Comparison of ENCODE assay signal across 23 cellular contexts in the genomic region with DNA sequence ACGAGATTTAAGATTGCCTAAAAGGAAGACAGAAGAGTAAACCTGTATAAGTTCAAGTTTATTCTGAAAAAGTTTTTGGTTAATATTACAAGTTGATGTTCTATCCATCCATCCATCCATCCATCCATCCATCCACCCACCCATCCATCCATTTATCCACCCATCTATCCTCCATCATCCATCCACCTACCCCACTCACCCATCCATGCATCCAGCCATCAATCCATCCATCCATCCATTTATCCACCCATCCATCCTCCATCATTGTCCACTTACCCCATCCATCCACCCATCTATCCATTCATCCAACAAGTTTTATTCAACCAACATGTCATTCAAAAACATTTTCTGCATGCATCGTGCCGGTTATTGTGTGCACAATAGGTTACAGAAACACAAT.
DNase-seq lines count a peak whose midpoint lies in the region; ATAC-seq and TF ChIP-seq lines count a peak whose summit lies in the region.
"Had no signal": no experiment of that assay in that cellular context is flagged by ENCODE, and none has a peak within 500 bp of the region (broad histone marks: within the 10 kb centered on the region; RNA-seq: fewer than 3 reads in every experiment).

No MANE protein-coding gene starts in this region.

- no peaks in the 10 kb centered on the region for H4K20me1 ChIP-seq in Karpas-422 (ENCODE audit: insufficient read depth, low read depth, low read length)
- H4K20me1 ChIP-seq: BLaER1 had no signal

- H2AFZ ChIP-seq in Karpas-422 (ENCODE audit: low read length): no peak overlapping the region

- H3K27me3 ChIP-seq in Karpas-422 (ENCODE audit: low read length): no peaks in the 10 kb centered on the region
- H3K27me3 ChIP-seq: BE2C, BLaER1 had no signal

- H3K9me3 ChIP-seq in HEK293 (ENCODE audit: control insufficient read depth, insufficient read depth, low read depth, low read length) (no peaks in the 10 kb centered on the region), Karpas-422 (ENCODE audit: low read length) (no peaks in the 10 kb centered on the region)
- H3K9me3 ChIP-seq: BE2C, BLaER1 had no signal

- intact Hi-C loops in Right ventricle myocardium superior (cut with DNase I): no loop called here
- intact Hi-C loops in activated CD8-positive, alpha-beta T cell treated with anti-CD3 and anti-CD28 coated beads for 36 hours (cut with micrococcal nuclease): no loop called here

- H3K4me1 Mint-ChIP-seq in endothelial cell (ENCODE audit: unreplicated experiment): peaks cover 41% of the 10 kb centered on the region
- H3K4me1 Mint-ChIP-seq in activated CD8-positive, alpha-beta T cell treated with anti-CD3 and anti-CD28 coated beads for 36 hours (ENCODE audit: low read depth): peaks cover 11% of the 10 kb centered on the region

- peak; percentile 4 for DNase-seq in Karpas-422
- no peak for DNase-seq in endothelial cell (ENCODE audit: low spot score)
- DNase-seq in Right ventricle myocardium superior: no peak
- DNase-seq in activated CD8-positive, alpha-beta T cell treated with anti-CD3 and anti-CD28 coated beads for 36 hours: no peak
- DNase-seq: 8988T; ACHN; BE2C; C1 segment of cervical spinal cord; CD4-positive, alpha-beta memory T cell; CD4-positive, CD25-positive, alpha-beta regulatory T cell; CD8-positive, alpha-beta memory T cell; COR-L47; DMS 273 treated with DMSO at 0.1 percent for 48 hours; DMS153; DMS53; DMS79; DND-41; EL; GDM1 had no signal

- POLR2A ChIA-PET in HEK293 (lab: Yijun Ruan, JAX): no interaction called here
- POLR2A ChIA-PET in activated CD8-positive, alpha-beta T cell treated with anti-CD3 and anti-CD28 coated beads for 36 hours (lab: Charles Lee): no interaction called here

- CTCF ChIA-PET in HEK293 (lab: Yijun Ruan, JAX): no interaction called here
- CTCF ChIA-PET in activated CD8-positive, alpha-beta T cell treated with anti-CD3 and anti-CD28 coated beads for 36 hours (lab: Charles Lee): no interaction called here

- H3K79me2 ChIP-seq in Karpas-422 (ENCODE audit: low read length): no peaks in the 10 kb centered on the region

- H3K4me2 ChIP-seq in Karpas-422 (ENCODE audit: low read depth, low read length, poor library complexity, severe bottlenecking): no peak overlapping the region
- H3K4me2 ChIP-seq: BLaER1 had no signal

- TF ChIP-seq CTCF in HEK293 (tag by site-specific recombination; IDR thresholded peaks at IDR 0.05) (no peak), endothelial cell (IDR thresholded peaks at IDR 0.05; ENCODE audit: unreplicated experiment) (no peak)
- TF ChIP-seq CTCF in activated CD8-positive, alpha-beta T cell treated with anti-CD3 and anti-CD28 coated beads for 36 hours (IDR thresholded peaks at IDR 0.05): no peak

- peak overlapping the region; percentile 98 for H3K27ac Mint-ChIP-seq in endothelial cell (ENCODE audit: unreplicated experiment)
- H3K27ac Mint-ChIP-seq in activated CD8-positive, alpha-beta T cell treated with anti-CD3 and anti-CD28 coated beads for 36 hours: no peak overlapping the region
- H3K27ac Mint-ChIP-seq: CD14-positive monocyte; CD8-positive, alpha-beta memory T cell had no signal

- H3K9me2 ChIP-seq in Karpas-422 (replicated peaks; ENCODE audit: insufficient read depth, low read length): no peaks in the 10 kb centered on the region

- no peak for ATAC-seq in Right ventricle myocardium superior (ENCODE audit: poor library complexity)
- no peak for ATAC-seq in activated CD8-positive, alpha-beta T cell treated with anti-CD3 and anti-CD28 coated beads for 36 hours
- ATAC-seq: GM12878 had no signal

- peaks cover 2% of the 10 kb centered on the region for H3K27me3 Mint-ChIP-seq in endothelial cell (ENCODE audit: unreplicated experiment)
- peaks cover 4% of the 10 kb centered on the region for H3K27me3 Mint-ChIP-seq in activated CD8-positive, alpha-beta T cell treated with anti-CD3 and anti-CD28 coated beads for 36 hours

- no peaks in the 10 kb centered on the region for H3K9me3 Mint-ChIP-seq in endothelial cell (ENCODE audit: unreplicated experiment)
- H3K9me3 Mint-ChIP-seq in activated CD8-positive, alpha-beta T cell treated with anti-CD3 and anti-CD28 coated beads for 36 hours: no peaks in the 10 kb centered on the region
- H3K9me3 Mint-ChIP-seq: CD8-positive, alpha-beta memory T cell had no signal

- H3K36me3 ChIP-seq in HEK293 (ENCODE audit: control insufficient read depth in 2 of 2, insufficient read depth in 1 of 2, low read length in 2 of 2) (no peaks in the 10 kb centered on the region), Karpas-422 (ENCODE audit: insufficient read depth, low read length) (no peaks in the 10 kb centered on the region)
- H3K36me3 ChIP-seq: BE2C, BLaER1 had no signal

- H3K4me1 ChIP-seq in HEK293 (ENCODE audit: control insufficient read depth, insufficient read depth, low read length): no peaks in the 10 kb centered on the region
- H3K4me1 ChIP-seq in Karpas-422 (ENCODE audit: low read length): no peaks in the 10 kb centered on the region

- no peak overlapping the region for H3K4me3 Mint-ChIP-seq in endothelial cell (ENCODE audit: unreplicated experiment)
- no peak overlapping the region for H3K4me3 Mint-ChIP-seq in activated CD8-positive, alpha-beta T cell treated with anti-CD3 and anti-CD28 coated beads for 36 hours
- H3K4me3 Mint-ChIP-seq: CD4-positive, alpha-beta memory T cell; CD4-positive, CD25-positive, alpha-beta regulatory T cell; CD8-positive, alpha-beta memory T cell had no signal

- H3K27ac ChIP-seq in HEK293 (ENCODE audit: extremely low read depth, low read depth, low read length): no peak overlapping the region
- no peak overlapping the region for H3K27ac ChIP-seq in Karpas-422 (ENCODE audit: low read length)
- H3K27ac ChIP-seq: BLaER1 had no signal

- peaks cover 4% of the 10 kb centered on the region for H3K36me3 Mint-ChIP-seq in endothelial cell (ENCODE audit: low read depth, unreplicated experiment)
- no peaks in the 10 kb centered on the region for H3K36me3 Mint-ChIP-seq in activated CD8-positive, alpha-beta T cell treated with anti-CD3 and anti-CD28 coated beads for 36 hours (ENCODE audit: low read depth)
- H3K36me3 Mint-ChIP-seq: CD14-positive monocyte; CD4-positive, alpha-beta memory T cell had no signal

- H3K9ac ChIP-seq in Karpas-422 (ENCODE audit: low read length): no peak overlapping the region
- H3K9ac ChIP-seq: BLaER1 had no signal

- H3K4me3 ChIP-seq in HEK293 (ENCODE audit: low read depth, low read length): no peak overlapping the region
- H3K4me3 ChIP-seq in Karpas-422 (ENCODE audit: low read length): no peak overlapping the region
- H3K4me3 ChIP-seq: BLaER1, GM12878 had no signal

TF ChIP-seq in HEK293, 187 proteins besides CTCF, POLR2A, EP300 and RAD21:
- TF ChIP-seq ZBTB48 (tag by site-specific recombination; IDR thresholded peaks at IDR 0.05) (no peak), ZNF324 (tag by site-specific recombination; IDR thresholded peaks at IDR 0.05) (no peak), ZBTB17 (tag by site-specific recombination; IDR thresholded peaks at IDR 0.05) (peak; percentile 80), MZF1 (tag by site-specific recombination; IDR thresholded peaks at IDR 0.05; ENCODE audit: borderline replicate concordance) (no peak), ZNF157 (tag by site-specific recombination; IDR thresholded peaks at IDR 0.05) (no peak), ZNF571 (tag by site-specific recombination; IDR thresholded peaks at IDR 0.05) (no peak), ZNF114 (tag by site-specific recombination; IDR thresholded peaks at IDR 0.05) (0 out of 2 replicates have a peak, but pooled peaks have one; percentile 38), ZNF366 (tag by site-specific recombination; conservative IDR thresholded peaks at IDR 0.05) (peak; percentile 79), ZNF626 (tag by site-specific recombination; IDR thresholded peaks at IDR 0.05) (no peak)
- TF ChIP-seq, protein P1, sequence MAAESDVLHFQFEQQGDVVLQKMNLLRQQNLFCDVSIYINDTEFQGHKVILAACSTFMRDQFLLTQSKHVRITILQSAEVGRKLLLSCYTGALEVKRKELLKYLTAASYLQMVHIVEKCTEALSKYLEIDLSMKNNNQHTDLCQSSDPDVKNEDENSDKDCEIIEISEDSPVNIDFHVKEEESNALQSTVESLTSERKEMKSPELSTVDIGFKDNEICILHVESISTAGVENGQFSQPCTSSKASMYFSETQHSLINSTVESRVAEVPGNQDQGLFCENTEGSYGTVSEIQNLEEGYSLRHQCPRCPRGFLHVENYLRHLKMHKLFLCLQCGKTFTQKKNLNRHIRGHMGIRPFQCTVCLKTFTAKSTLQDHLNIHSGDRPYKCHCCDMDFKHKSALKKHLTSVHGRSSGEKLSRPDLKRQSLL (tag by site-specific recombination; IDR thresholded peaks at IDR 0.05): no peak
TF ChIP-seq in HEK293: peak in this region for 3.
